15 cellular contexts compared by ENCODE assay signal in the genomic region with DNA sequence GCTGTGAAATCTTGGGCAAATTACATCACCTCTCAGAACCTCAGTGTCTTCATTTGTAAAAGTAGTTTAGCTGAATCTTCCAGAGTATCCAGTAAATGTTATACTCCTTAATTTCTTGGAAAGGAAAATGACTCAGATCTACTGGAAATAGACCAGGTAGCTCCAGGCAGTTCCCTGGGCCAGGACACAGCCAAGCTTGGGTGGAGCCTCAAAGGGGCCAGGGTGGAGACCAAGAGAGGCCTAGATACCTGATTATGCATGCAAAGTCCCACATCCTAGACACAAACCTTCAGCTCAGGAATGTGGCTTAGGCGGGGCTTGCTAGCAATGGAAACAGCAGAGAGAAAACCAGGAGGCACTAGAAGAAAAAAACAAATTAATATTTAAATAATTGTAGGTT.
"Had no signal": no experiment of that assay in that cellular context is flagged by ENCODE, and none has a peak within 500 bp of the region (broad histone marks: within the 10 kb centered on the region; RNA-seq: fewer than 3 reads in every experiment).

No MANE protein-coding gene starts in this region.

- H3K36me3 ChIP-seq: adrenal gland, prostate gland had no signal

- H3K4me3 ChIP-seq: adrenal gland, prostate gland had no signal

- H3K36me3 Mint-ChIP-seq: immature natural killer cell, natural killer cell, T-cell had no signal

- H3K4me1 ChIP-seq: adrenal gland had no signal

- H3K4me1 Mint-ChIP-seq: activated CD4-positive, alpha-beta T cell treated with anti-CD3 and anti-CD28 coated beads, Interleukin-2, amount 10 ng/mL, durations not matched to agents 24 days and 14 days; immature natural killer cell; natural killer cell; T-cell had no signal

- H3K9me3 Mint-ChIP-seq: activated CD4-positive, alpha-beta T cell treated with anti-CD3 and anti-CD28 coated beads, Interleukin-2, amount 10 ng/mL, durations not matched to agents 24 days and 14 days had no signal

- H3K9me3 ChIP-seq: adrenal gland, prostate gland had no signal

- DNase-seq: activated CD4-positive, alpha-beta T cell treated with anti-CD3 and anti-CD28 coated beads, Interleukin-2, amount 10 ng/mL, durations not matched to agents 24 days and 14 days; activated naive CD4-positive, alpha-beta T cell treated with anti-CD3 and anti-CD28 coated beads, Interleukin-2, amount 50 U/mL, for 16 hours; adrenal gland; central memory CD4-positive, alpha-beta T cell; effector memory CD4-positive, alpha-beta T cell; glutamatergic neuron; immature natural killer cell; natural killer cell; nucleus accumbens; stimulated activated naive CD4-positive, alpha-beta T cell treated with Interleukin-2 at 50 U/mL for 16 hours; T-cell had no signal

- H3K27me3 ChIP-seq: adrenal gland had no signal

- H3K27ac ChIP-seq: adrenal gland had no signal

- H3K4me3 Mint-ChIP-seq: activated CD4-positive, alpha-beta T cell treated with anti-CD3 and anti-CD28 coated beads, Interleukin-2, amount 10 ng/mL, durations not matched to agents 24 days and 14 days; immature natural killer cell; natural killer cell; T-cell; type B pancreatic cell; WTC11 had no signal

- H3K27me3 Mint-ChIP-seq: type B pancreatic cell had no signal

- H3K27ac Mint-ChIP-seq: activated CD4-positive, alpha-beta T cell treated with anti-CD3 and anti-CD28 coated beads, Interleukin-2, amount 10 ng/mL, durations not matched to agents 24 days and 14 days; immature natural killer cell; natural killer cell; T-cell; type B pancreatic cell; WTC11 had no signal

- ATAC-seq: natural killer cell, sciatic nerve, T-cell, WTC11 had no signal
